Comparison of ENCODE assay signal across 21 cellular contexts in the genomic region with DNA sequence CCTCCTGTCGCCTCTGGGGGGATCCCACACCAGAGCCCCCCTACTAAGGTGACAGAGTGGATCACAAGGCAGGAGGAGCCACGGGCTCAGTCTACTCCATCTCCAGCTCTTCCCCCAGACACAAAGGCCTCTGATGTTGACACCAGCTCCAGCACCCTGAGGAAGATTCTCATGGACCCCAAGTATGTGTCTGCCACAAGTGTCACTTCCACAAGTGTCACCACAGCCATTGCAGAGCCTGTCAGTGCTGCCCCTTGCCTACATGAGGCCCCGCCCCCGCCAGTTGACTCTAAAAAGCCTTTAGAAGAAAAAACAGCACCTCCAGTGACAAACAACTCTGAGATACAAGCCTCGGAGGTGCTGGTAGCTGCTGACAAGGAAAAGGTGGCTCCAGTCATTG. TPM values are rescaled to one million over a fixed set of nuclear protein-coding genes. Genes with fewer than 3 reads are reported as not detected.
A peak's percentile ranks its signal among the peaks of the same experiment; 100 is the strongest.
DNase-seq lines count a peak whose midpoint lies in the region; ATAC-seq and TF ChIP-seq lines count a peak whose summit lies in the region.
"Had no signal": no experiment of that assay in that cellular context is flagged by ENCODE, and none has a peak within 500 bp of the region (broad histone marks: within the 10 kb centered on the region; RNA-seq: fewer than 3 reads in every experiment).

No MANE protein-coding gene starts in this region.

- peaks cover 6% of the 10 kb centered on the region for H3K4me1 Mint-ChIP-seq in central memory CD8-positive, alpha-beta T cell
- H3K4me1 Mint-ChIP-seq in stimulated activated effector memory CD8-positive, alpha-beta T cell treated with anti-CD3 and anti-CD28 coated beads, Interleukin-12 subunit alpha, Interleukin-12 subunit beta, amount 100 ng/mL, for 72 hours, result peaks cover 29% of the 10 kb centered on the region
- H3K4me1 Mint-ChIP-seq in CD8-positive, alpha-beta memory T cell, result peaks cover 0 to 3% (median 0%) of the 10 kb centered on the region in 3 donors
- peaks cover 2% of the 10 kb centered on the region for H3K4me1 Mint-ChIP-seq in glutamatergic neuron (ENCODE audit: low read depth, unreplicated experiment)

- H3K4me3 ChIP-seq in HEK293 (ENCODE audit: low read depth, low read length), result no peak overlapping the region
- no peak overlapping the region for H3K4me3 ChIP-seq in CD8-positive, alpha-beta memory T cell (ENCODE audit: low read length)
- H3K4me3 ChIP-seq: BLaER1 treated with 17β-estradiol and CSF1 and Interleukin-3, amounts not matched to agents 10 nM and 100 nM had no signal

- CTCF ChIA-PET in HEK293 (lab: Yijun Ruan, JAX), result interaction anchor here (1.3 kb wide), 1 partner anchor 8 kb away, joined by 3 read pairs; no protein-coding TSS in a partner anchor
- CTCF ChIA-PET in CD8-positive, alpha-beta memory T cell (lab: Charles Lee), result no interaction called here

- no peak for TF ChIP-seq CTCF in HEK293 (tag by site-specific recombination; IDR thresholded peaks at IDR 0.05)
- TF ChIP-seq CTCF in glutamatergic neuron (IDR thresholded peaks at IDR 0.05; ENCODE audit: partially characterized antibody, unreplicated experiment), result no peak

- no peaks in the 10 kb centered on the region for H3K4me1 ChIP-seq in HEK293 (ENCODE audit: control insufficient read depth, insufficient read depth, low read length)
- H3K4me1 ChIP-seq in CD8-positive, alpha-beta memory T cell (ENCODE audit: insufficient read depth, low read length), result no peaks in the 10 kb centered on the region

- H3K4me3 Mint-ChIP-seq in central memory CD8-positive, alpha-beta T cell, result no peak overlapping the region
- H3K4me3 Mint-ChIP-seq in stimulated activated effector memory CD8-positive, alpha-beta T cell treated with anti-CD3 and anti-CD28 coated beads, Interleukin-12 subunit alpha, Interleukin-12 subunit beta, amount 100 ng/mL, for 72 hours, result no peak overlapping the region
- no peak overlapping the region for H3K4me3 Mint-ChIP-seq in CD8-positive, alpha-beta memory T cell
- no peak overlapping the region for H3K4me3 Mint-ChIP-seq in glutamatergic neuron (ENCODE audit: unreplicated experiment)
- H3K4me3 Mint-ChIP-seq: CD8-positive, alpha-beta T cell; HFFc6 had no signal

- no peaks in the 10 kb centered on the region for H3K27me3 Mint-ChIP-seq in central memory CD8-positive, alpha-beta T cell
- H3K27me3 Mint-ChIP-seq in CD8-positive, alpha-beta memory T cell, result peaks cover 0 to 2% of the 10 kb centered on the region in 2 donors
- H3K27me3 Mint-ChIP-seq in glutamatergic neuron (ENCODE audit: unreplicated experiment), result peaks cover 6% of the 10 kb centered on the region

- peaks cover 28 to 36% of the 10 kb centered on the region in 2 donors for H3K36me3 Mint-ChIP-seq in activated naive CD4-positive, alpha-beta T cell treated with anti-CD3 and anti-CD28 coated beads, Interleukin-2, amount 50 U/mL, for 72 hours
- H3K36me3 Mint-ChIP-seq in central memory CD8-positive, alpha-beta T cell (ENCODE audit: insufficient read depth), result peaks cover 53% of the 10 kb centered on the region
- peaks cover 100% of the 10 kb centered on the region for H3K36me3 Mint-ChIP-seq in stimulated activated effector memory CD8-positive, alpha-beta T cell treated with anti-CD3 and anti-CD28 coated beads, Interleukin-12 subunit alpha, Interleukin-12 subunit beta, amount 100 ng/mL, for 72 hours
- peaks cover 14 to 95% (median 30%) of the 10 kb centered on the region in 3 donors for H3K36me3 Mint-ChIP-seq in CD8-positive, alpha-beta memory T cell
- peaks cover 13% of the 10 kb centered on the region for H3K36me3 Mint-ChIP-seq in glutamatergic neuron (ENCODE audit: unreplicated experiment)

- POLR2A ChIA-PET in HEK293 (lab: Yijun Ruan, JAX), result no interaction called here
- POLR2A ChIA-PET in CD8-positive, alpha-beta memory T cell (lab: Charles Lee), result no interaction called here

- peak overlapping the region; percentile 25; the same call in 1 of the 2 replicates for H3K27ac ChIP-seq in HEK293 (ENCODE audit: extremely low read depth, low read depth, low read length)
- H3K27ac ChIP-seq in CD8-positive, alpha-beta memory T cell (ENCODE audit: low read depth, low read length), result no peak overlapping the region
- H3K27ac ChIP-seq: BLaER1 treated with 17β-estradiol and CSF1 and Interleukin-3, amounts not matched to agents 10 nM and 100 nM had no signal

- no peaks in the 10 kb centered on the region for H3K9me3 ChIP-seq in HEK293 (ENCODE audit: control insufficient read depth, insufficient read depth, low read depth, low read length)
- no peaks in the 10 kb centered on the region for H3K9me3 ChIP-seq in CD8-positive, alpha-beta memory T cell (ENCODE audit: low read length)
- H3K9me3 ChIP-seq: BLaER1 treated with 17β-estradiol and CSF1 and Interleukin-3, amounts not matched to agents 10 nM and 100 nM had no signal

- H3K27ac Mint-ChIP-seq in activated naive CD4-positive, alpha-beta T cell treated with anti-CD3 and anti-CD28 coated beads, Interleukin-2, amount 50 U/mL, for 72 hours, result peak overlapping the region; percentile 41 to 90
- peak overlapping the region; percentile 46 for H3K27ac Mint-ChIP-seq in central memory CD8-positive, alpha-beta T cell (ENCODE audit: low read depth)
- peak overlapping the region; percentile 88 for H3K27ac Mint-ChIP-seq in stimulated activated effector memory CD8-positive, alpha-beta T cell treated with anti-CD3 and anti-CD28 coated beads, Interleukin-12 subunit alpha, Interleukin-12 subunit beta, amount 100 ng/mL, for 72 hours
- peak overlapping the region in 1 of 8 donors; percentile 83 for H3K27ac Mint-ChIP-seq in CD8-positive, alpha-beta memory T cell
- H3K27ac Mint-ChIP-seq in glutamatergic neuron (ENCODE audit: unreplicated experiment), result no peak overlapping the region
- H3K27ac Mint-ChIP-seq: HFFc6 had no signal

- H3K9me3 Mint-ChIP-seq in activated naive CD4-positive, alpha-beta T cell treated with anti-CD3 and anti-CD28 coated beads, Interleukin-2, amount 50 U/mL, for 72 hours, result no peaks in the 10 kb centered on the region
- no peaks in the 10 kb centered on the region for H3K9me3 Mint-ChIP-seq in central memory CD8-positive, alpha-beta T cell
- no peaks in the 10 kb centered on the region for H3K9me3 Mint-ChIP-seq in stimulated activated effector memory CD8-positive, alpha-beta T cell treated with anti-CD3 and anti-CD28 coated beads, Interleukin-12 subunit alpha, Interleukin-12 subunit beta, amount 100 ng/mL, for 72 hours
- H3K9me3 Mint-ChIP-seq in CD8-positive, alpha-beta memory T cell, result no peaks in the 10 kb centered on the region
- peaks cover 18% of the 10 kb centered on the region for H3K9me3 Mint-ChIP-seq in glutamatergic neuron (ENCODE audit: unreplicated experiment)
- H3K9me3 Mint-ChIP-seq: CD8-positive, alpha-beta T cell; HFFc6 had no signal

- H3K36me3 ChIP-seq in HEK293 (ENCODE audit: control insufficient read depth in 2 of 2, insufficient read depth in 1 of 2, low read length in 2 of 2), result peaks cover 25 to 100% of the 10 kb centered on the region in 2 experiments
- peaks cover 66% of the 10 kb centered on the region for H3K36me3 ChIP-seq in CD8-positive, alpha-beta memory T cell (ENCODE audit: insufficient read depth, low read length)

- H3K27me3 ChIP-seq in CD8-positive, alpha-beta memory T cell (ENCODE audit: insufficient read depth, low read length, poor library complexity, severe bottlenecking), result no peaks in the 10 kb centered on the region
- H3K27me3 ChIP-seq: BLaER1 treated with 17β-estradiol and CSF1 and Interleukin-3, amounts not matched to agents 10 nM and 100 nM had no signal

- DNase-seq in activated naive CD4-positive, alpha-beta T cell treated with anti-CD3 and anti-CD28 coated beads, Interleukin-2, amount 50 U/mL, for 72 hours (ENCODE audit: low spot score in 2 of 2), result no peak
- DNase-seq in activated naive CD4-positive, alpha-beta T cell treated with Interleukin-2 at 50 U/mL for 16 hours, result no peak
- no peak for DNase-seq in central memory CD8-positive, alpha-beta T cell (ENCODE audit: low spot score in 2 of 2)
- DNase-seq in stimulated activated effector memory CD8-positive, alpha-beta T cell treated with anti-CD3 and anti-CD28 coated beads, Interleukin-12 subunit alpha, Interleukin-12 subunit beta, amount 100 ng/mL, for 72 hours (ENCODE audit: low spot score in 2 of 2), result peak in 1 of 2 donors; percentile 44
- no peak for DNase-seq in NCI-H1417 (lab: John Stamatoyannopoulos, UW)
- no peak for DNase-seq in CD8-positive, alpha-beta memory T cell
- DNase-seq in glutamatergic neuron, result no peak
- DNase-seq: CD8-positive, alpha-beta T cell; DMS53; EL; HFFc6; KG1; MV-4-11; NCI-H1417 treated with DMSO at 0.1 percent for 48 hours; NCI-H187 treated with DMSO at 0.1 percent for 48 hours; NCI-H226; NCI-H524; SHP77 treated with DMSO at 0.1 percent for 48 hours had no signal

- no peak for ATAC-seq in activated naive CD4-positive, alpha-beta T cell treated with anti-CD3 and anti-CD28 coated beads, Interleukin-2, amount 50 U/mL, for 72 hours
- ATAC-seq in central memory CD8-positive, alpha-beta T cell (replicated peaks; ENCODE audit: extremely low read depth, poor library complexity, severe bottlenecking), result no peak
- no peak for ATAC-seq in stimulated activated effector memory CD8-positive, alpha-beta T cell treated with anti-CD3 and anti-CD28 coated beads, Interleukin-12 subunit alpha, Interleukin-12 subunit beta, amount 100 ng/mL, for 72 hours
- ATAC-seq: CD8-positive, alpha-beta T cell; HepG2 had no signal

TF ChIP-seq in HEK293, 187 proteins besides CTCF, POLR2A, EP300 and RAD21 (continues in another document):
- TF ChIP-seq SCRT1 (tag by site-specific recombination; IDR thresholded peaks at IDR 0.05; ENCODE audit: borderline replicate concordance), result peak; percentile 86
- TF ChIP-seq, protein P1, sequence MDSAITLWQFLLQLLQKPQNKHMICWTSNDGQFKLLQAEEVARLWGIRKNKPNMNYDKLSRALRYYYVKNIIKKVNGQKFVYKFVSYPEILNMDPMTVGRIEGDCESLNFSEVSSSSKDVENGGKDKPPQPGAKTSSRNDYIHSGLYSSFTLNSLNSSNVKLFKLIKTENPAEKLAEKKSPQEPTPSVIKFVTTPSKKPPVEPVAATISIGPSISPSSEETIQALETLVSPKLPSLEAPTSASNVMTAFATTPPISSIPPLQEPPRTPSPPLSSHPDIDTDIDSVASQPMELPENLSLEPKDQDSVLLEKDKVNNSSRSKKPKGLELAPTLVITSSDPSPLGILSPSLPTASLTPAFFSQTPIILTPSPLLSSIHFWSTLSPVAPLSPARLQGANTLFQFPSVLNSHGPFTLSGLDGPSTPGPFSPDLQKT (IDR thresholded peaks at IDR 0.05; ENCODE audit: borderline replicate concordance, low read depth, low read length), result no peak

RNA-seq across cellular contexts. Expression of a gene that starts 42.2 kb away (rescaled TPM):
- total RNA-seq in activated naive CD4-positive, alpha-beta T cell treated with anti-CD3 and anti-CD28 coated beads, Interleukin-2, amount 50 U/mL, for 72 hours, result 10 to 100 TPM; 44.7 to 54.9 TPM
- total RNA-seq in CD8-positive, alpha-beta memory T cell, result 10 to 100 TPM; 49.9 to 51.5 TPM
- polyA plus RNA-seq in CD8-positive, alpha-beta memory T cell, result 24.7 TPM
- 86.9 TPM for total RNA-seq in glutamatergic neuron (ENCODE audit: unreplicated experiment)
